In the genomic region with DNA sequence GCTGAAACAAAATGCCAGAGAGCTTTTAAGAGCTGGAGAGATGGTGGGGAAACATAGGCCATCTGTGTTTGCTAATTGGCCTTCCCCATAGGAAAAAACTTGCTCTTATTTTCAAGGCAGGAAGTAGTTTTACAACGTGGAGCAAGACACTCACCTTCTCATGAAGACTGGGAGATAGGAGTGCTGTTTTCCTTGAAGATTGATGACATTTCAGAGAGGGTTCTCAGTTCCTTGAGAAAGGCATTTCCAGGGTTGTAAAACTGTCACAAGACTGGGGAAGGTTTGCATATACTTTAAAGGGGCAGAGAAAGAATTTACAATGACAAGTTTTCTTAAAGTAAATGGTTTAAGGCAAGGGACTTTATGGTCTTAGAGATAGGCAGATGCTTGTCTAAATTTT, we compare ENCODE assay signal across 1 cellular context.
TF ChIP-seq lines count a peak whose summit lies in the region.

No MANE protein-coding gene starts in this region.

TF ChIP-seq in H1, 55 proteins besides CTCF, POLR2A, EP300 and RAD21:
- TF ChIP-seq CBX8 (IDR thresholded peaks at IDR 0.05; ENCODE audit: borderline replicate concordance, low read depth, low read length) = no peak
- no peak for TF ChIP-seq POLR2AphosphoS5 (IDR thresholded peaks at IDR 0.05; ENCODE audit: low read depth, low read length)
- no peak for TF ChIP-seq RNF2 (IDR thresholded peaks at IDR 0.05; ENCODE audit: borderline replicate concordance, low read depth, low read length, missing control alignments, poor library complexity, severe bottlenecking)
- no peak for TF ChIP-seq NANOG (IDR thresholded peaks at IDR 0.05; ENCODE audit: insufficient read depth, low read depth, low read length, poor library complexity, severe bottlenecking)
